ENCODE assay signal across 20 cellular contexts in the genomic region with DNA sequence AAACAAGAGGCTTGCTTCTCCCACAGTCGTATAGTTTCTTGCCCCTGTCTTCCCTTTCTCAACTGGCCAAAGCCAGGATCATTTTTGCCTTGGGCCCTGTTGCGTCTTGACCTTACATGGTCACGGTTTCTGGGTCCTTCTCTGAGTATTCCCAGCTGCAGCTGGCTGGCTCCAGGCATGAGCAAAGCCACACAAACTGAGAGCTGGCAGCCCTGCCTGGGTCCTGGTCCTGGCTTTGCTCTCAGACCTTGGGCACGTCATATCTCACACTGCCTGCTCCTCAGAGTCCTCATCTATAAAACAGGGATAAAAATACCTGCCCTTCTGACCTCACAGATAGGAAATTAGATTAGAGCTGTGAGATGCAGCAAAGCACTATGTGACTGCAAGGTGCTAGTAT.
A peak's percentile ranks its signal among the peaks of the same experiment; 100 is the strongest.
DNase-seq lines count a peak whose midpoint lies in the region; ATAC-seq, FAIRE-seq and TF ChIP-seq lines count a peak whose summit lies in the region.
"Had no signal": no experiment of that assay in that cellular context is flagged by ENCODE, and none has a peak within 500 bp of the region (broad histone marks: within the 10 kb centered on the region; RNA-seq: fewer than 3 reads in every experiment).

No MANE protein-coding gene starts in this region.

- no peaks in the 10 kb centered on the region for H3K4me1 Mint-ChIP-seq in activated naive CD8-positive, alpha-beta T cell treated with anti-CD3 and anti-CD28 coated beads, Interleukin-2, amount 50 U/mL, for 24 hours

- no peak overlapping the region for H3K4me3 Mint-ChIP-seq in activated naive CD8-positive, alpha-beta T cell treated with anti-CD3 and anti-CD28 coated beads, Interleukin-2, amount 50 U/mL, for 24 hours
- H3K4me3 Mint-ChIP-seq: CD4-positive, alpha-beta T cell; GM23338 had no signal

- no peaks in the 10 kb centered on the region for H3K27me3 Mint-ChIP-seq in activated naive CD8-positive, alpha-beta T cell treated with anti-CD3 and anti-CD28 coated beads, Interleukin-2, amount 50 U/mL, for 24 hours

- ATAC-seq in HG03108 (IDR thresholded peaks at IDR 0.05; ENCODE audit: unreplicated experiment) = no peak
- ATAC-seq in pancreas = no peak
- ATAC-seq in activated naive CD8-positive, alpha-beta T cell treated with anti-CD3 and anti-CD28 coated beads, Interleukin-2, amount 50 U/mL, for 24 hours = no peak
- ATAC-seq: A549, GM23338 had no signal

- intact Hi-C loops in pancreas (cut with DNase I) = no loop called here

- no peaks in the 10 kb centered on the region for H3K36me3 ChIP-seq in muscle layer of colon (ENCODE audit: insufficient read depth, low read length)
- H3K36me3 ChIP-seq in stomach smooth muscle (ENCODE audit: control insufficient read depth in 2 of 2, insufficient read depth in 2 of 2, low read length in 2 of 2) = no peaks in the 10 kb centered on the region
- no peaks in the 10 kb centered on the region for H3K36me3 ChIP-seq in pancreas

- no peaks in the 10 kb centered on the region for H3K9me3 ChIP-seq in muscle layer of colon (ENCODE audit: low read length)
- H3K9me3 ChIP-seq in stomach smooth muscle (ENCODE audit: control insufficient read depth in 2 of 2, low read length in 2 of 2) = no peaks in the 10 kb centered on the region
- no peaks in the 10 kb centered on the region for H3K9me3 ChIP-seq in pancreas
- H3K9me3 ChIP-seq: A549, Caco-2 had no signal

- H3K4me1 ChIP-seq in muscle layer of colon (ENCODE audit: insufficient read depth, low read length) (peaks cover 43% of the 10 kb centered on the region), stomach smooth muscle (ENCODE audit: control insufficient read depth, insufficient read depth, low read length) (peaks cover 17% of the 10 kb centered on the region), pancreas (no peaks in the 10 kb centered on the region)
- H3K4me1 ChIP-seq: A549 had no signal

- H3K4me3 ChIP-seq in coronary artery = no peak overlapping the region
- no peak overlapping the region for H3K4me3 ChIP-seq in muscle layer of colon (ENCODE audit: low read depth in 1 of 2, low read length in 2 of 2)
- no peak overlapping the region for H3K4me3 ChIP-seq in stomach smooth muscle (ENCODE audit: low read length in 2 of 2)
- H3K4me3 ChIP-seq in pancreas = no peak overlapping the region
- H3K4me3 ChIP-seq: A549, GM23338 had no signal

- H3K27ac Mint-ChIP-seq in activated naive CD8-positive, alpha-beta T cell treated with anti-CD3 and anti-CD28 coated beads, Interleukin-2, amount 50 U/mL, for 24 hours = no peak overlapping the region
- H3K27ac Mint-ChIP-seq: CD4-positive, alpha-beta T cell; GM23338 had no signal

- FAIRE-seq in pancreas (lab: Jason Lieb, UNC) = no peak
- FAIRE-seq: A549, D721Med, G401.6, GM12891, H54, HTR-8/SVneo had no signal

- H3K27me3 ChIP-seq in muscle layer of colon (ENCODE audit: control insufficient read depth in 1 of 2, insufficient read depth in 2 of 2, low read length in 2 of 2) (no peaks in the 10 kb centered on the region), stomach smooth muscle (ENCODE audit: control insufficient read depth in 1 of 2, insufficient read depth in 2 of 2, low read length in 2 of 2) (no peaks in the 10 kb centered on the region), pancreas (no peaks in the 10 kb centered on the region)

- H3K36me3 Mint-ChIP-seq in activated naive CD8-positive, alpha-beta T cell treated with anti-CD3 and anti-CD28 coated beads, Interleukin-2, amount 50 U/mL, for 24 hours (ENCODE audit: low read depth) = no peaks in the 10 kb centered on the region

- no peak for TF ChIP-seq CTCF in coronary artery (IDR thresholded peaks at IDR 0.05)
- no peak for TF ChIP-seq CTCF in pancreas (IDR thresholded peaks at IDR 0.05)

- DNase-seq in RPMI7951 (ENCODE audit: low read depth) = peak; percentile 37
- DNase-seq in coronary artery (ENCODE audit: low spot score) = peak; percentile 59
- DNase-seq in pancreas = no peak
- no peak for DNase-seq in activated naive CD8-positive, alpha-beta T cell treated with anti-CD3 and anti-CD28 coated beads, Interleukin-2, amount 50 U/mL, for 24 hours
- DNase-seq: AML-193; Caco-2; CD4-positive, alpha-beta T cell; HCEC 1CT; IMR-90 had no signal

- H3K27ac ChIP-seq in coronary artery (no peak overlapping the region), muscle layer of colon (ENCODE audit: low read depth, low read length) (peak overlapping the region; percentile 88), stomach smooth muscle (ENCODE audit: low read length) (peak overlapping the region; percentile 66), pancreas (no peak overlapping the region)
- H3K27ac ChIP-seq: A549, C4-2B had no signal

- 44 to 45% methylated on average over 4 of the region's 4 CpGs for whole genome bisulfite sequencing in pancreas, 2 donors

- H3K9me3 Mint-ChIP-seq in activated naive CD8-positive, alpha-beta T cell treated with anti-CD3 and anti-CD28 coated beads, Interleukin-2, amount 50 U/mL, for 24 hours = no peaks in the 10 kb centered on the region
- H3K9me3 Mint-ChIP-seq: GM23338 had no signal

- H3K9ac ChIP-seq in muscle layer of colon (ENCODE audit: low read length) = no peak overlapping the region
- H3K9ac ChIP-seq in stomach smooth muscle (ENCODE audit: low read length in 2 of 2) = no peak overlapping the region

Comparison
In these comparisons a context has a peak if more than half of its experiments do, and no peak if none do; other contexts are left out.
1. DNase-seq: peak in RPMI7951 (single experiment) and coronary artery (single experiment); none in pancreas (0 of 6) and activated naive CD8-positive, alpha-beta T cell treated with anti-CD3 and anti-CD28 coated beads, Interleukin-2, amount 50 U/mL, for 24 hours (single experiment).
2. H3K27ac ChIP-seq: peak in muscle layer of colon (single experiment) and stomach smooth muscle (single experiment); none in coronary artery (0 of 2) and pancreas (0 of 4).